Comparison of ENCODE assay signal across 24 cellular contexts in the genomic region with DNA sequence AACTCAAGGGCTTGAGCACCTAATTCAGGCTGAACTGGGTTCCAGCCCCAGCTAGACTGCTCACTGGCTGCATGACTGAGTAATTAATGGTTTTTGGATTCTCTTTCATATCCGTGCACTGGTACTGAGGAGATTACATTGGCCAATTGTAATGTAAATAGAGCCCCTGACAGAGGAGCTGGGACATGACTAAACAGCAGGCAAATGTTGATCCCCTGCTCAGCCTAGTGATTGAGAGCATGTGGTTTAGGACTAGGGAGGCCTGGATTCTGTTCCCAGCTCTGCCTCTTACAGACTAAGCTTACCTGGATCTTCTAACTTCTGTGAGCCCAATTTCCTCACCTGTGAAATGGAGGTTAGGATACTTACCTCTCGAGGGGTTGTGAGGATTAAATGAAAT.
DNase-seq lines count a peak whose midpoint lies in the region; ATAC-seq and TF ChIP-seq lines count a peak whose summit lies in the region.
"Had no signal": no experiment of that assay in that cellular context is flagged by ENCODE, and none has a peak within 500 bp of the region (broad histone marks: within the 10 kb centered on the region; RNA-seq: fewer than 3 reads in every experiment).

No MANE protein-coding gene starts in this region.

- H3K36me3 ChIP-seq in thyroid gland (peaks cover 10% of the 10 kb centered on the region in 2 donors), testis (ENCODE audit: low read depth, missing control alignments) (no peaks in the 10 kb centered on the region)

- POLR2A ChIA-PET in WTC11 (lab: Charles Lee), result interaction anchor here (1.1 kb wide), 1 partner anchor 30 kb away, joined by 3 read pairs; no protein-coding TSS in a partner anchor

- no peaks in the 10 kb centered on the region for H3K27me3 ChIP-seq in thyroid gland
- no peaks in the 10 kb centered on the region for H3K27me3 ChIP-seq in testis
- H3K27me3 ChIP-seq: BLaER1 treated with 17β-estradiol and CSF1 and Interleukin-3, amounts not matched to agents 10 nM and 100 nM; body of pancreas; upper lobe of right lung had no signal

- H3K36me3 Mint-ChIP-seq in WTC11, result peaks cover 4% of the 10 kb centered on the region; the same call in 1 of the 2 replicates
- no peaks in the 10 kb centered on the region for H3K36me3 Mint-ChIP-seq in activated naive CD8-positive, alpha-beta T cell treated with anti-CD3 and anti-CD28 coated beads, Interleukin-2, amount 50 U/mL, for 24 hours (ENCODE audit: low read depth)

- H3K9me3 ChIP-seq in thyroid gland (no peaks in the 10 kb centered on the region), testis (no peaks in the 10 kb centered on the region)
- H3K9me3 ChIP-seq: BLaER1 treated with 17β-estradiol and CSF1 and Interleukin-3, amounts not matched to agents 10 nM and 100 nM; body of pancreas; SK-N-SH; upper lobe of right lung had no signal

- intact Hi-C loops in thyroid gland (cut with DNase I), result no loop called here
- intact Hi-C loops in testis (cut with DNase I; ENCODE audit: low total_unique reads), result no loop called here

- CTCF ChIA-PET in WTC11 (lab: Charles Lee), result interaction anchor here (0.6 kb wide), 1 partner anchor 24 kb away, joined by 3 read pairs; no protein-coding TSS in a partner anchor

- ATAC-seq in WTC11 (peak; percentile 99), GM18868 (IDR thresholded peaks at IDR 0.05; ENCODE audit: unreplicated experiment) (no peak)
- ATAC-seq in activated naive CD8-positive, alpha-beta T cell treated with anti-CD3 and anti-CD28 coated beads, Interleukin-2, amount 50 U/mL, for 24 hours, result no peak
- ATAC-seq: activated CD4-positive, alpha-beta T cell treated with anti-CD3 and anti-CD28 coated beads for 36 hours; body of pancreas; stimulated activated naive CD8-positive, alpha-beta T cell treated with anti-CD3 and anti-CD28 coated beads, Interleukin-15, Interleukin-2, amounts not matched to agents 100 U/mL and 50 U/mL, for 24 hours; upper lobe of right lung had no signal

- no peak overlapping the region for H3K4me3 ChIP-seq in thyroid gland (replicated peaks in 1 of 3)
- H3K4me3 ChIP-seq in testis, result no peak overlapping the region
- H3K4me3 ChIP-seq: BLaER1 treated with 17β-estradiol and CSF1 and Interleukin-3, amounts not matched to agents 10 nM and 100 nM; body of pancreas; upper lobe of right lung had no signal

- TF ChIP-seq POLR2A in thyroid gland (IDR thresholded peaks at IDR 0.05) (peak in 1 of 2 donors; percentile 31), testis (IDR thresholded peaks at IDR 0.05) (no peak)

- peaks cover 38 to 46% of the 10 kb centered on the region in 2 donors for H3K4me1 ChIP-seq in thyroid gland
- H3K4me1 ChIP-seq in testis, result no peaks in the 10 kb centered on the region
- H3K4me1 ChIP-seq: BLaER1 treated with 17β-estradiol and CSF1 and Interleukin-3, amounts not matched to agents 10 nM and 100 nM; upper lobe of right lung had no signal

- H3K9me3 Mint-ChIP-seq in WTC11, result no peaks in the 10 kb centered on the region
- no peaks in the 10 kb centered on the region for H3K9me3 Mint-ChIP-seq in activated naive CD8-positive, alpha-beta T cell treated with anti-CD3 and anti-CD28 coated beads, Interleukin-2, amount 50 U/mL, for 24 hours
- H3K9me3 Mint-ChIP-seq: activated naive CD4-positive, alpha-beta T cell treated with anti-CD3 and anti-CD28 coated beads for 36 hours; dendritic cell treated with granulocyte-macrophage colony-stimulating factor and Interleukin-4, amounts not matched to agents 40 ng/mL and 50 ng/mL, for 4 days; nephron progenitor cell had no signal

- H3K27ac ChIP-seq in thyroid gland, result peak overlapping the region; percentile 35 to 79 (median 77)
- H3K27ac ChIP-seq in testis, result no peak overlapping the region
- H3K27ac ChIP-seq: BLaER1 treated with 17β-estradiol and CSF1 and Interleukin-3, amounts not matched to agents 10 nM and 100 nM; upper lobe of right lung had no signal

- H3K4me3 Mint-ChIP-seq in WTC11, result no peak overlapping the region; the same call in 1 of the 2 replicates
- H3K4me3 Mint-ChIP-seq in activated naive CD8-positive, alpha-beta T cell treated with anti-CD3 and anti-CD28 coated beads, Interleukin-2, amount 50 U/mL, for 24 hours, result no peak overlapping the region
- H3K4me3 Mint-ChIP-seq: activated CD4-positive, alpha-beta T cell treated with anti-CD3 and anti-CD28 coated beads for 36 hours; activated naive CD4-positive, alpha-beta T cell treated with anti-CD3 and anti-CD28 coated beads for 36 hours; dendritic cell treated with granulocyte-macrophage colony-stimulating factor and Interleukin-4, amounts not matched to agents 40 ng/mL and 50 ng/mL, for 4 days; nephron progenitor cell had no signal

- DNase-seq in NCI-H2171 treated with DMSO at 0.1 percent for 48 hours (lab: John Stamatoyannopoulos, UW), result peak; percentile 27
- no peak for DNase-seq in NCI-H2171 (lab: John Stamatoyannopoulos, UW)
- peak; percentile 25 for DNase-seq in WTC11 (ENCODE audit: low spot score)
- DNase-seq in iPS DF 19.7 (ENCODE audit: low read depth, low spot score), result peak; percentile 48
- no peak for DNase-seq in thyroid gland
- DNase-seq in activated naive CD8-positive, alpha-beta T cell treated with anti-CD3 and anti-CD28 coated beads, Interleukin-2, amount 50 U/mL, for 24 hours, result no peak
- DNase-seq in testis, result no peak
- DNase-seq: activated CD4-positive, alpha-beta T cell treated with anti-CD3 and anti-CD28 coated beads for 36 hours; activated CD8-positive, alpha-beta memory T cell treated with anti-CD3 and anti-CD28 coated beads, Interleukin-2, amount 50 U/mL, for 4 hours; activated naive CD4-positive, alpha-beta T cell treated with anti-CD3 and anti-CD28 coated beads for 36 hours; body of pancreas; DMS 273 treated with DMSO at 0.1 percent for 48 hours; glutamatergic neuron; NCI-H187; NCI-H510A treated with DMSO at 0.1 percent for 48 hours; nephron progenitor cell; retina; SK-N-SH; stimulated activated naive CD8-positive, alpha-beta T cell treated with anti-CD3 and anti-CD28 coated beads, Interleukin-15, Interleukin-2, amounts not matched to agents 100 U/mL and 50 U/mL, for 24 hours; T1000; upper lobe of right lung had no signal

- WGBS in thyroid gland, 2 donors, result 66 to 71% methylated on average over 2 of the region's 2 CpGs
- 89 to 91% methylated on average over 2 of the region's 2 CpGs for WGBS in testis, 2 donors

- no peaks in the 10 kb centered on the region for H3K27me3 Mint-ChIP-seq in WTC11 (ENCODE audit: low read depth)
- no peaks in the 10 kb centered on the region for H3K27me3 Mint-ChIP-seq in activated naive CD8-positive, alpha-beta T cell treated with anti-CD3 and anti-CD28 coated beads, Interleukin-2, amount 50 U/mL, for 24 hours
- H3K27me3 Mint-ChIP-seq: activated CD4-positive, alpha-beta T cell treated with anti-CD3 and anti-CD28 coated beads for 36 hours; dendritic cell treated with granulocyte-macrophage colony-stimulating factor and Interleukin-4, amounts not matched to agents 40 ng/mL and 50 ng/mL, for 4 days had no signal

- peak overlapping the region; percentile 90 for H3K27ac Mint-ChIP-seq in WTC11
- H3K27ac Mint-ChIP-seq in activated naive CD8-positive, alpha-beta T cell treated with anti-CD3 and anti-CD28 coated beads, Interleukin-2, amount 50 U/mL, for 24 hours, result no peak overlapping the region
- H3K27ac Mint-ChIP-seq: activated CD4-positive, alpha-beta T cell treated with anti-CD3 and anti-CD28 coated beads for 36 hours; activated naive CD4-positive, alpha-beta T cell treated with anti-CD3 and anti-CD28 coated beads for 36 hours; dendritic cell treated with granulocyte-macrophage colony-stimulating factor and Interleukin-4, amounts not matched to agents 40 ng/mL and 50 ng/mL, for 4 days; nephron progenitor cell had no signal

- TF ChIP-seq CTCF in WTC11 (IDR thresholded peaks at IDR 0.05), result no peak
- TF ChIP-seq CTCF in thyroid gland (IDR thresholded peaks at IDR 0.05), result no peak
- TF ChIP-seq CTCF in testis (IDR thresholded peaks at IDR 0.05), result no peak

- peaks cover 17% of the 10 kb centered on the region for H3K4me1 Mint-ChIP-seq in WTC11
- peaks cover under 1% of the 10 kb centered on the region for H3K4me1 Mint-ChIP-seq in activated naive CD8-positive, alpha-beta T cell treated with anti-CD3 and anti-CD28 coated beads, Interleukin-2, amount 50 U/mL, for 24 hours
- H3K4me1 Mint-ChIP-seq: activated CD4-positive, alpha-beta T cell treated with anti-CD3 and anti-CD28 coated beads for 36 hours; nephron progenitor cell had no signal

TF ChIP-seq in WTC11, 78 proteins besides CTCF, POLR2A, EP300 and RAD21 (continues in another document):
- TF ChIP-seq TEAD4 (CRISPR knock-in tag; IDR thresholded peaks at IDR 0.05) (no peak), ZNF219 (CRISPR knock-in tag; IDR thresholded peaks at IDR 0.05; ENCODE audit: borderline replicate concordance) (no peak), PRRX2 (CRISPR knock-in tag; IDR thresholded peaks at IDR 0.05) (no peak), JAZF1 (CRISPR knock-in tag; IDR thresholded peaks at IDR 0.05) (no peak), NR2C2 (CRISPR knock-in tag; IDR thresholded peaks at IDR 0.05) (no peak)
- TF ChIP-seq, protein P1, sequence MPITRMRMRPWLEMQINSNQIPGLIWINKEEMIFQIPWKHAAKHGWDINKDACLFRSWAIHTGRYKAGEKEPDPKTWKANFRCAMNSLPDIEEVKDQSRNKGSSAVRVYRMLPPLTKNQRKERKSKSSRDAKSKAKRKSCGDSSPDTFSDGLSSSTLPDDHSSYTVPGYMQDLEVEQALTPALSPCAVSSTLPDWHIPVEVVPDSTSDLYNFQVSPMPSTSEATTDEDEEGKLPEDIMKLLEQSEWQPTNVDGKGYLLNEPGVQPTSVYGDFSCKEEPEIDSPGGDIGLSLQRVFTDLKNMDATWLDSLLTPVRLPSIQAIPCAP (CRISPR knock-in tag; IDR thresholded peaks at IDR 0.05), result no peak

Comparison
In these comparisons a context has a peak if more than half of its experiments do, and no peak if none do; other contexts are left out.
1. DNase-seq: peak in NCI-H2171 treated with DMSO at 0.1 percent for 48 hours (single experiment), WTC11 (single experiment) and iPS DF 19.7 (single experiment); none in NCI-H2171 (single experiment), thyroid gland (0 of 2), activated naive CD8-positive, alpha-beta T cell treated with anti-CD3 and anti-CD28 coated beads, Interleukin-2, amount 50 U/mL, for 24 hours (single experiment) and testis (single experiment).
2. H3K27ac ChIP-seq: peak in thyroid gland (3 of 3); none in testis (0 of 2).